ENCODE assay signal across 19 cellular contexts in the genomic region with DNA sequence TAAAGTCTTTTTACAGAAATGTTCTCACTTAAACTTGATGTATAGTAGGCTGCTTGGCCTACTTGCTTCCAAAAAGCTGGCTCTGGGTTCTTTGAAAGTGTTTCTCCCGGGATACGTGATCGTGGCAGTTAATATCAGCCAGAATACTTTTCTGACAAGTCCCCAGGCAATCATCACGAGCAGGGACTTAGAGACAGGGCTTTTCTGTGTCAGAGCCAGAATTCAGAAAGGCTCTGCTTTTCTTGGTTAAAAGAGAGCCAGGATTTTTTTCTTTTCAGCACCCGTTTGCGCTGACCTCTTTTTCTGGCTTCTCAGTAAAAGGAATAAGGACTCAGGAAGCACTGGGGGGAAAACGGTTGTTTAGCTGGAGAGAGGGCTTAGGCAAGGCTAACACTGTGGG. TPM values are rescaled to one million over a fixed set of nuclear protein-coding genes. Genes with fewer than 3 reads are reported as not detected.
A peak's percentile ranks its signal among the peaks of the same experiment; 100 is the strongest.
DNase-seq lines count a peak whose midpoint lies in the region; ATAC-seq and TF ChIP-seq lines count a peak whose summit lies in the region.
"Had no signal": no experiment of that assay in that cellular context is flagged by ENCODE, and none has a peak within 500 bp of the region (broad histone marks: within the 10 kb centered on the region; RNA-seq: fewer than 3 reads in every experiment).

No MANE protein-coding gene starts in this region.

- peaks cover 6% of the 10 kb centered on the region for H3K27me3 Mint-ChIP-seq in neural progenitor cell (ENCODE audit: insufficient read depth, low read depth)

- 27% methylated on average over 5 of the region's 7 CpGs for WGBS in mammary epithelial cell (ENCODE audit: low coverage, missing lambda C conversion rate)
- 31 to 36% methylated on average over 7 of the region's 7 CpGs for WGBS in heart right ventricle, 2 donors
- WGBS in testis, 2 donors = 45 to 68% methylated on average over 7 of the region's 7 CpGs

- in situ Hi-C loops in mammary epithelial cell (cut with MboI; ENCODE audit: low sequenced_read_pairs in 2 of 2) (no loop called here), GM13977 (cut with MboI; ENCODE audit: low pct_unique_long_range_greater_than_20kb, low sequenced_read_pairs, unreplicated experiment) (no loop called here)

- no peaks in the 10 kb centered on the region for H3K36me3 ChIP-seq in mammary epithelial cell (ENCODE audit: insufficient read depth, low read length)
- H3K36me3 ChIP-seq in heart right ventricle = no peaks in the 10 kb centered on the region
- no peaks in the 10 kb centered on the region for H3K36me3 ChIP-seq in neural progenitor cell
- no peaks in the 10 kb centered on the region for H3K36me3 ChIP-seq in testis (ENCODE audit: low read depth, missing control alignments)
- H3K36me3 ChIP-seq: tibial nerve had no signal

- dilution Hi-C loops in mammary epithelial cell (cut with HindIII; ENCODE audit: low sequenced_read_pairs) = no loop called here

- DNase-seq in mammary epithelial cell (no peak), heart right ventricle (no peak), neural progenitor cell (ENCODE audit: low spot score) (peak; percentile 25), testis (peak; percentile 59), SHP77 (lab: John Stamatoyannopoulos, UW) (no peak), cerebellar cortex (ENCODE audit: low spot score) (no peak), T-helper 2 cell (no peak), GM13977 (ENCODE audit: low spot score) (no peak)
- DNase-seq: activated CD4-positive, alpha-beta T cell treated with anti-CD3 and anti-CD28 coated beads for 36 hours; CD8-positive, alpha-beta memory T cell; DMS79; immature natural killer cell; KG1; MV-4-11; natural killer cell; NCI-H2081; stimulated activated CD4-positive, alpha-beta T cell treated with anti-CD3 and anti-CD28 coated beads, Interleukin-15, amount 100 ng/mL, for 24 hours had no signal

- H3K27ac Mint-ChIP-seq in neural progenitor cell = no peak overlapping the region
- H3K27ac Mint-ChIP-seq: activated CD4-positive, alpha-beta T cell treated with anti-CD3 and anti-CD28 coated beads for 36 hours; CD8-positive, alpha-beta memory T cell; immature natural killer cell; natural killer cell had no signal

- peak overlapping the region; percentile 36 for H3K27ac ChIP-seq in mammary epithelial cell (ENCODE audit: insufficient read depth, low read depth, low read length)
- H3K27ac ChIP-seq in heart right ventricle = peak overlapping the region in 9 of 10 donors; percentile 3 to 69 (median 51)
- peak overlapping the region; percentile 81 for H3K27ac ChIP-seq in neural progenitor cell
- peak overlapping the region in 1 of 2 donors; percentile 44 for H3K27ac ChIP-seq in testis

- ATAC-seq in heart right ventricle = peak in 2 of 8 donors; percentile 37 to 43
- ATAC-seq: activated CD4-positive, alpha-beta T cell treated with anti-CD3 and anti-CD28 coated beads for 36 hours; natural killer cell had no signal

- H3K4me1 Mint-ChIP-seq in neural progenitor cell = peaks cover 13% of the 10 kb centered on the region
- H3K4me1 Mint-ChIP-seq: activated CD4-positive, alpha-beta T cell treated with anti-CD3 and anti-CD28 coated beads for 36 hours; CD8-positive, alpha-beta memory T cell; immature natural killer cell; natural killer cell had no signal

- TF ChIP-seq POLR2A in testis (IDR thresholded peaks at IDR 0.05) = no peak

- TF ChIP-seq CTCF in mammary epithelial cell (conservative IDR thresholded peaks at IDR 0.05 in 1 of 2, IDR thresholded peaks at IDR 0.05 in 1 of 2; ENCODE audit: extremely low read depth in 1 of 2, insufficient read depth in 1 of 2, low read depth in 1 of 2, low read length in 2 of 2) (no peak), heart right ventricle (IDR thresholded peaks at IDR 0.05) (no peak), neural progenitor cell (IDR thresholded peaks at IDR 0.05) (no peak), testis (IDR thresholded peaks at IDR 0.05) (no peak), GM13977 (IDR thresholded peaks at IDR 0.05; ENCODE audit: extremely low read depth, insufficient read depth, missing control alignments) (no peak)

- CTCF ChIA-PET in mammary epithelial cell (lab: Charles Lee; ENCODE audit: low non-redundant PET) = no interaction called here

- H3F3A ChIP-seq in neural progenitor cell (ENCODE audit: low read depth) = peaks cover 6% of the 10 kb centered on the region

- BruUV-seq in mammary epithelial cell (replicated peaks; lab: Mats Ljungman, UMichigan) = no TSS peak

- H3K9ac ChIP-seq in mammary epithelial cell (ENCODE audit: insufficient read depth, low read length) (no peak overlapping the region), neural progenitor cell (no peak overlapping the region)

- no peak overlapping the region for H3K4me3 Mint-ChIP-seq in neural progenitor cell
- H3K4me3 Mint-ChIP-seq: activated CD4-positive, alpha-beta T cell treated with anti-CD3 and anti-CD28 coated beads for 36 hours; CD8-positive, alpha-beta memory T cell; immature natural killer cell; natural killer cell had no signal

- H4K20me1 ChIP-seq in mammary epithelial cell (ENCODE audit: insufficient read depth, low read length) = no peaks in the 10 kb centered on the region
- no peaks in the 10 kb centered on the region for H4K20me1 ChIP-seq in neural progenitor cell (ENCODE audit: low read depth)

- H3K4me2 ChIP-seq in mammary epithelial cell (ENCODE audit: insufficient read depth, low read depth, low read length) (peak overlapping the region; percentile 63), neural progenitor cell (peak overlapping the region; percentile 20)

- no peaks in the 10 kb centered on the region for H3K27me3 ChIP-seq in mammary epithelial cell (ENCODE audit: insufficient read depth, low read length)
- no peaks in the 10 kb centered on the region for H3K27me3 ChIP-seq in heart right ventricle
- no peaks in the 10 kb centered on the region for H3K27me3 ChIP-seq in neural progenitor cell
- H3K27me3 ChIP-seq in testis = no peaks in the 10 kb centered on the region
- H3K27me3 ChIP-seq: tibial nerve had no signal

- H3K9me3 ChIP-seq in mammary epithelial cell (replicated peaks; ENCODE audit: insufficient read depth, low read length) (no peaks in the 10 kb centered on the region), heart right ventricle (no peaks in the 10 kb centered on the region), neural progenitor cell (ENCODE audit: low read depth) (no peaks in the 10 kb centered on the region), testis (no peaks in the 10 kb centered on the region)
- H3K9me3 ChIP-seq: tibial nerve had no signal

- H3K4me3 ChIP-seq in mammary epithelial cell (replicated peaks in 1 of 3; ENCODE audit: insufficient read depth in 1 of 3, low read depth in 2 of 3, low read length in 3 of 3) = no peak overlapping the region
- no peak overlapping the region for H3K4me3 ChIP-seq in heart right ventricle
- no peak overlapping the region for H3K4me3 ChIP-seq in neural progenitor cell
- no peak overlapping the region for H3K4me3 ChIP-seq in testis
- H3K4me3 ChIP-seq: lung, tibial nerve had no signal

- H3K79me2 ChIP-seq in mammary epithelial cell (ENCODE audit: insufficient read depth, low read length) = no peaks in the 10 kb centered on the region
- no peaks in the 10 kb centered on the region for H3K79me2 ChIP-seq in neural progenitor cell (ENCODE audit: low read depth)

- H3K9me3 Mint-ChIP-seq in neural progenitor cell = no peaks in the 10 kb centered on the region
- H3K9me3 Mint-ChIP-seq: CD8-positive, alpha-beta memory T cell; immature natural killer cell; natural killer cell had no signal

- H3K4me1 ChIP-seq in mammary epithelial cell (ENCODE audit: insufficient read depth, low read length) (peaks cover 33% of the 10 kb centered on the region), heart right ventricle (peaks cover 3 to 55% (median 31%) of the 10 kb centered on the region in 9 donors), neural progenitor cell (peaks cover 41% of the 10 kb centered on the region), testis (peaks cover 16% of the 10 kb centered on the region)

- peak overlapping the region; percentile 88 for H2AFZ ChIP-seq in mammary epithelial cell (ENCODE audit: low read depth, low read length)
- H2AFZ ChIP-seq in neural progenitor cell (replicated peaks) = peak overlapping the region; percentile 61

- no peaks in the 10 kb centered on the region for H3K36me3 Mint-ChIP-seq in neural progenitor cell
- H3K36me3 Mint-ChIP-seq: CD8-positive, alpha-beta memory T cell; immature natural killer cell; natural killer cell had no signal

- intact Hi-C loops in mammary epithelial cell (cut with micrococcal nuclease) (no loop called here), heart right ventricle (cut with DNase I) (no loop called here), testis (cut with DNase I; ENCODE audit: low total_unique reads) (no loop called here)

RNA-seq across cellular contexts. Expression of a gene that starts 57.8 kb away (rescaled TPM):
- total RNA-seq in mammary epithelial cell = 100 to 1,000 TPM; 107 to 221 TPM
- 19.8 TPM for polyA plus RNA-seq in mammary epithelial cell
- polyA minus RNA-seq in mammary epithelial cell = 51.0 TPM
- 100 to 1,000 TPM; 171 to 301 (median 240) TPM for total RNA-seq in heart right ventricle
- polyA plus RNA-seq in heart right ventricle = 10 to 100 TPM; 20.7 to 27.0 TPM
- total RNA-seq in neural progenitor cell (ENCODE audit: low replicate concordance) = 131 and 202 TPM in 2 replicates
- 100 to 1,000 TPM; 115 to 161 TPM for total RNA-seq in testis
- 41.5 TPM for polyA plus RNA-seq in testis (ENCODE audit: insufficient read depth, low read depth, low replicate concordance)

Comparison
In these comparisons a context has a peak if more than half of its experiments do, and no peak if none do; other contexts are left out.
1. DNase-seq: peak in neural progenitor cell (single experiment) and testis (single experiment); none in mammary epithelial cell (single experiment), heart right ventricle (0 of 2), SHP77 (0 of 2), cerebellar cortex (single experiment), T-helper 2 cell (0 of 5) and GM13977 (single experiment).